ENCODE assay signal across 25 cellular contexts in the genomic region with DNA sequence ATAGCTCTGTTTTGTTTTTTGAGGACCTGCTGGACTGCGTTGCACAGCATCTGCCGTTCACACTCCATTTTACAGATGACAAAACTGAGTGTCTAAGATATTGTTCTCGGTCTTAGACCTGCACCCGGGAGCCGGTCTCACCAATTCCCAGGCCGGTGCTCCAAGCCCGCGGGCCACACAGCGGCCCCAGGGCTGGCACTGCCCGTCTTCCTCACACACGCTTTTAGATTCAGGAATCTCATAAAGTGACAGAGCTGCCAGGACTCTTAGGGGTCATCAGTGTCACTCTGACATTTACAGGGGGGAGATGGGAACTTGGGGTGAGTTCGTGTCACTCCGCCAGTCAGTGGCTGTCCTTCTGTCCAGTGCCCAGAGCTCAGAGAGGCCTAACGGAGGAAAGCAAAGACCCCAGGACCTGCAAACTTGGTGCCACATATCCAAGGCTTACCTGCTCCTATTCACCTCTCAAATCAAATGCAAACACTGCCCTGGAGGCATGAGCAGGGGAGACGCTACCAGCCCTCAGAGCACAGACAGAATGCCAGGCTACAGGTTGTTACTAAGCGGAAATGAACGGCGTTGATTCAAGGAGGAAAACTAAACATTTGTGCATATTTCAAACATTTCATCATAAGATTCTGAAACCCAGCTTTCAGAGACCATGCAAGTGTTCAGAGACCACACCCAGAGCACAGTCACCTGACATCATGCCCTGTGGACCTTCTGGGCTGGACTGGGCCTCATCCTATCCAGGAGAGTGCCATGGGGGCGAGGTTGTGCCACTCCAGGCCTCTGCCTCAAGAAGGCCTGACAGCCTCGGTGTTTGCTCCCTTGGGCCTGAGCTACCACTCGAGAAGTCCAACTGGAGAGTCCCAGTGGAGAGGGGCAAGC. TPM values are rescaled to one million over a fixed set of nuclear protein-coding genes. Genes with fewer than 3 reads are reported as not detected.
A peak's percentile ranks its signal among the peaks of the same experiment; 100 is the strongest.
DNase-seq lines count a peak whose midpoint lies in the region; ATAC-seq and TF ChIP-seq lines count a peak whose summit lies in the region.
"Had no signal": no experiment of that assay in that cellular context is flagged by ENCODE, and none has a peak within 500 bp of the region (broad histone marks: within the 10 kb centered on the region; RNA-seq: fewer than 3 reads in every experiment).

No MANE protein-coding gene starts in this region.

- BruUV-seq in PC-3 (replicated peaks; lab: Mats Ljungman, UMichigan) = TSS peak; percentile 64

- no peak overlapping the region for H3K27ac Mint-ChIP-seq in activated CD4-positive, alpha-beta memory T cell treated with anti-CD3 and anti-CD28 coated beads for 36 hours
- H3K27ac Mint-ChIP-seq: CD8-positive, alpha-beta T cell had no signal

- peak overlapping the region; percentile 29; the same call in 1 of the 2 replicates for H2AFZ ChIP-seq in PC-3 (ENCODE audit: low read length)

- no peaks in the 10 kb centered on the region for H3K9me3 Mint-ChIP-seq in activated CD4-positive, alpha-beta memory T cell treated with anti-CD3 and anti-CD28 coated beads for 36 hours
- H3K9me3 Mint-ChIP-seq: CD8-positive, alpha-beta T cell had no signal

- ATAC-seq in PC-3 (peak; percentile 91), left lung (peak; percentile 63), HG02884 (IDR thresholded peaks at IDR 0.05; ENCODE audit: unreplicated experiment) (no peak), GM19395 (IDR thresholded peaks at IDR 0.05; ENCODE audit: unreplicated experiment) (no peak)
- ATAC-seq: CD8-positive, alpha-beta T cell; esophagus mucosa; right cardiac atrium had no signal

- H3K4me1 ChIP-seq in BLaER1 = peaks cover 73% of the 10 kb centered on the region
- H3K4me1 ChIP-seq in PC-3 (ENCODE audit: insufficient read depth, low read length) = peaks cover 32% of the 10 kb centered on the region
- H3K4me1 ChIP-seq in left lung = no peaks in the 10 kb centered on the region
- H3K4me1 ChIP-seq in sigmoid colon = no peaks in the 10 kb centered on the region

- POLR2A ChIA-PET in PC-3 (lab: Charles Lee; ENCODE audit: unreplicated experiment) = no interaction called here
- POLR2A ChIA-PET in activated CD4-positive, alpha-beta memory T cell treated with anti-CD3 and anti-CD28 coated beads for 36 hours (lab: Charles Lee) = no interaction called here

- H3K4me2 ChIP-seq in BLaER1 (no peak overlapping the region), PC-3 (ENCODE audit: low read length) (peak overlapping the region; percentile 19)

- WGBS in sigmoid colon, 2 donors = 93% methylated on average over 21 of the region's 21 CpGs

- TF ChIP-seq CTCF in PC-3 (conservative IDR thresholded peaks at IDR 0.05; ENCODE audit: low read depth, low read length) (no peak), left lung (IDR thresholded peaks at IDR 0.05) (no peak), sigmoid colon (IDR thresholded peaks at IDR 0.05) (no peak)

- H3K27me3 Mint-ChIP-seq in activated CD4-positive, alpha-beta memory T cell treated with anti-CD3 and anti-CD28 coated beads for 36 hours = no peaks in the 10 kb centered on the region

- TF ChIP-seq EP300 in sigmoid colon (IDR thresholded peaks at IDR 0.05) = no peak

- no peaks in the 10 kb centered on the region for H3K27me3 ChIP-seq in BLaER1
- H3K27me3 ChIP-seq in PC-3 (ENCODE audit: low read length) = no peaks in the 10 kb centered on the region
- peaks cover 0 to 4% of the 10 kb centered on the region in 2 donors for H3K27me3 ChIP-seq in left lung
- H3K27me3 ChIP-seq in sigmoid colon = peaks cover 0 to 7% (median 0%) of the 10 kb centered on the region in 3 donors

- H3K9ac ChIP-seq in BLaER1 (no peak overlapping the region), PC-3 (ENCODE audit: low read length) (peak overlapping the region; percentile 4; the same call in 1 of the 2 replicates)

- DNase-seq in PC-3 (peak; percentile 96), left lung (no peak), sigmoid colon (peak; percentile 25)
- no peak for DNase-seq in activated effector memory CD4-positive, alpha-beta T cell treated with anti-CD3 and anti-CD28 coated beads, Interleukin-2, amount 50 U/mL, for 16 hours
- no peak for DNase-seq in activated CD4-positive, alpha-beta memory T cell treated with anti-CD3 and anti-CD28 coated beads for 36 hours
- DNase-seq: activated CD4-positive, alpha-beta T cell treated with anti-CD3 and anti-CD28 coated beads for 48 hours; activated naive CD4-positive, alpha-beta T cell; activated T-cell treated with anti-CD3 and anti-CD28 coated beads for 4 hours; amniotic stem cell; caudate nucleus; DMS153; GF-D8; GOT3; KG1; NCI-H774; OCI-M1; right cardiac atrium; SHP77; stimulated activated CD4-positive, alpha-beta T cell treated with anti-CD3 and anti-CD28 coated beads, Interleukin-15, amount 100 ng/mL, for 24 hours had no signal

- H3F3A ChIP-seq in PC-3 (ENCODE audit: low read length, unreplicated experiment) = no peaks in the 10 kb centered on the region

- no peaks in the 10 kb centered on the region for H3K4me1 Mint-ChIP-seq in activated CD4-positive, alpha-beta memory T cell treated with anti-CD3 and anti-CD28 coated beads for 36 hours (ENCODE audit: low read depth)

- H3K79me2 ChIP-seq in PC-3 (ENCODE audit: low read length) = no peaks in the 10 kb centered on the region

- H3K36me3 Mint-ChIP-seq in activated CD4-positive, alpha-beta memory T cell treated with anti-CD3 and anti-CD28 coated beads for 36 hours = no peaks in the 10 kb centered on the region
- H3K36me3 Mint-ChIP-seq: CD8-positive, alpha-beta T cell had no signal

- H3K4me3 Mint-ChIP-seq in activated CD4-positive, alpha-beta memory T cell treated with anti-CD3 and anti-CD28 coated beads for 36 hours = no peak overlapping the region
- H3K4me3 Mint-ChIP-seq: CD8-positive, alpha-beta T cell had no signal

- intact Hi-C loops in PC-3 (cut with micrococcal nuclease) = no loop called here
- intact Hi-C loops in left lung (cut with DNase I) = no loop called here
- intact Hi-C loops in sigmoid colon (cut with DNase I) = no loop called here
- intact Hi-C loops in activated CD4-positive, alpha-beta memory T cell treated with anti-CD3 and anti-CD28 coated beads for 36 hours (cut with micrococcal nuclease) = no loop called here

- H3K27ac ChIP-seq in BLaER1 = peak overlapping the region; percentile 26; the same call in 1 of the 2 replicates
- peak overlapping the region; percentile 68 for H3K27ac ChIP-seq in PC-3 (ENCODE audit: low read length)
- H3K27ac ChIP-seq in left lung = no peak overlapping the region
- H3K27ac ChIP-seq in sigmoid colon = no peak overlapping the region
- H3K27ac ChIP-seq: thoracic aorta had no signal

- H3K9me3 ChIP-seq in BLaER1 = peaks cover 5% of the 10 kb centered on the region; the same call in 1 of the 2 replicates
- H3K9me3 ChIP-seq in PC-3 (ENCODE audit: low read length) = no peaks in the 10 kb centered on the region
- no peaks in the 10 kb centered on the region for H3K9me3 ChIP-seq in left lung
- no peaks in the 10 kb centered on the region for H3K9me3 ChIP-seq in sigmoid colon
- H3K9me3 ChIP-seq: thoracic aorta had no signal

- H3K4me3 ChIP-seq in BLaER1 (no peak overlapping the region), PC-3 (ENCODE audit: low read length) (no peak overlapping the region), left lung (no peak overlapping the region), sigmoid colon (no peak overlapping the region)
- H3K4me3 ChIP-seq: thoracic aorta had no signal

- no peaks in the 10 kb centered on the region for H3K9me2 ChIP-seq in PC-3 (replicated peaks; ENCODE audit: low read length)

- H3K36me3 ChIP-seq in BLaER1 (no peaks in the 10 kb centered on the region), PC-3 (ENCODE audit: low read depth, low read length) (no peaks in the 10 kb centered on the region), left lung (no peaks in the 10 kb centered on the region), sigmoid colon (no peaks in the 10 kb centered on the region)
- H3K36me3 ChIP-seq: thoracic aorta had no signal

- no peaks in the 10 kb centered on the region for H4K20me1 ChIP-seq in BLaER1
- no peaks in the 10 kb centered on the region for H4K20me1 ChIP-seq in PC-3 (ENCODE audit: low read length)

- no peak for TF ChIP-seq POLR2A in sigmoid colon (IDR thresholded peaks at IDR 0.05)

- CTCF ChIA-PET in PC-3 (lab: Charles Lee) = no interaction called here
- CTCF ChIA-PET in activated CD4-positive, alpha-beta memory T cell treated with anti-CD3 and anti-CD28 coated beads for 36 hours (lab: Charles Lee) = no interaction called here

RNA-seq across cellular contexts. Expression of gene TNFRSF13B, which starts 29.5 kb away (rescaled TPM):
- total RNA-seq in PC-3 (2014; rRNA removed) = not detected in 2 replicates
- under 1 TPM; 0.61 to 0.79 TPM for total RNA-seq in left lung
- total RNA-seq in sigmoid colon = not detected
- polyA plus RNA-seq in sigmoid colon = 10 to 100 TPM in 1 of 3 donors, not detected in 2; 15.2 TPM
- not detected for total RNA-seq in activated CD4-positive, alpha-beta memory T cell treated with anti-CD3 and anti-CD28 coated beads for 36 hours
- total RNA-seq: CD8-positive, alpha-beta T cell; right cardiac atrium; thoracic aorta had no signal
- polyA plus RNA-seq: right cardiac atrium had no signal

Comparison
In these comparisons a context has a peak if more than half of its experiments do, and no peak if none do; other contexts are left out.
1. H3K27ac ChIP-seq: peak in BLaER1 (single experiment) and PC-3 (single experiment); none in left lung (0 of 2) and sigmoid colon (0 of 4).
2. ATAC-seq: peak in PC-3 (single experiment) and left lung (single experiment); none in HG02884 (single experiment) and GM19395 (single experiment).
3. DNase-seq: peak in PC-3 (single experiment) and sigmoid colon (single experiment); none in left lung (0 of 2), activated effector memory CD4-positive, alpha-beta T cell treated with anti-CD3 and anti-CD28 coated beads, Interleukin-2, amount 50 U/mL, for 16 hours (single experiment) and activated CD4-positive, alpha-beta memory T cell treated with anti-CD3 and anti-CD28 coated beads for 36 hours (single experiment).